ENCODE assay signal across 19 cellular contexts in genomic region chr10:76738991-76739390, GRCh38.
DNase-seq lines count a peak whose midpoint lies in the region; ATAC-seq lines count a peak whose summit lies in the region.
"Had no signal": no experiment of that assay in that cellular context is flagged by ENCODE, and none has a peak within 500 bp of the region (broad histone marks: within the 10 kb centered on the region; RNA-seq: fewer than 3 reads in every experiment).

No MANE protein-coding gene starts in this region.

- no peaks in the 10 kb centered on the region for H3K36me3 Mint-ChIP-seq in activated T-helper 2 cell treated with anti-CD3 and anti-CD28 coated beads, Interferon-gamma antibody, Interleukin-2, Interleukin-4, amounts not matched to agents 10 μg/mL and 5 μg/mL and 100 μg/mL, durations not matched to agents 14 hours and 24 hours and 36 hours (ENCODE audit: low read depth)
- H3K36me3 Mint-ChIP-seq: CD4-positive, CD25-positive, alpha-beta regulatory T cell; IgD-negative memory B cell had no signal

- no peaks in the 10 kb centered on the region for H3K9me3 Mint-ChIP-seq in activated T-helper 2 cell treated with anti-CD3 and anti-CD28 coated beads, Interferon-gamma antibody, Interleukin-2, Interleukin-4, amounts not matched to agents 10 μg/mL and 5 μg/mL and 100 μg/mL, durations not matched to agents 14 hours and 24 hours and 36 hours

- no peaks in the 10 kb centered on the region for H3K27me3 Mint-ChIP-seq in activated T-helper 2 cell treated with anti-CD3 and anti-CD28 coated beads, Interferon-gamma antibody, Interleukin-2, Interleukin-4, amounts not matched to agents 10 μg/mL and 5 μg/mL and 100 μg/mL, durations not matched to agents 14 hours and 24 hours and 36 hours (ENCODE audit: low read depth)
- H3K27me3 Mint-ChIP-seq: CD4-positive, CD25-positive, alpha-beta regulatory T cell; IgD-negative memory B cell had no signal

- peak; percentile 45 for DNase-seq in Ammon's horn (ENCODE audit: low spot score)
- peak; percentile 3 to 21 for DNase-seq in NCI-H1930 (lab: John Stamatoyannopoulos, UW)
- peak; percentile 65 for DNase-seq in globus pallidus (ENCODE audit: low spot score)
- peak; percentile 38 for DNase-seq in pons (ENCODE audit: low spot score)
- DNase-seq in activated T-helper 2 cell treated with anti-CD3 and anti-CD28 coated beads, Interferon-gamma antibody, Interleukin-2, Interleukin-4, amounts not matched to agents 10 μg/mL and 5 μg/mL and 100 μg/mL, durations not matched to agents 14 hours and 24 hours and 36 hours (ENCODE audit: low spot score): no peak
- DNase-seq in KBM-7: no peak
- DNase-seq: BE2C; CD4-positive, CD25-positive, alpha-beta regulatory T cell; COR-L47; GDM1; Kasumi-1; MM.1S; NCI-H1092; NCI-H1436 treated with DMSO at 0.1 percent for 48 hours; NCI-H510A treated with DMSO at 0.1 percent for 48 hours; SJCRH30 had no signal

- H3K4me3 Mint-ChIP-seq in activated T-helper 2 cell treated with anti-CD3 and anti-CD28 coated beads, Interferon-gamma antibody, Interleukin-2, Interleukin-4, amounts not matched to agents 10 μg/mL and 5 μg/mL and 100 μg/mL, durations not matched to agents 14 hours and 24 hours and 36 hours (ENCODE audit: low read depth): no peak overlapping the region
- H3K4me3 Mint-ChIP-seq: CD4-positive, CD25-positive, alpha-beta regulatory T cell; IgD-negative memory B cell had no signal

- H3K4me1 Mint-ChIP-seq in activated T-helper 2 cell treated with anti-CD3 and anti-CD28 coated beads, Interferon-gamma antibody, Interleukin-2, Interleukin-4, amounts not matched to agents 10 μg/mL and 5 μg/mL and 100 μg/mL, durations not matched to agents 14 hours and 24 hours and 36 hours (ENCODE audit: low read depth): no peaks in the 10 kb centered on the region
- H3K4me1 Mint-ChIP-seq: IgD-negative memory B cell had no signal

- in situ Hi-C loops in KBM-7 (cut with MboI; ENCODE audit: low pct_unique_long_range_greater_than_20kb, low sequenced_read_pairs): no loop called here

- ATAC-seq in HG03432 (IDR thresholded peaks at IDR 0.05; ENCODE audit: unreplicated experiment) (no peak), HG03139 (IDR thresholded peaks at IDR 0.05; ENCODE audit: unreplicated experiment) (no peak)

- intact Hi-C loops in activated T-helper 2 cell treated with anti-CD3 and anti-CD28 coated beads, Interferon-gamma antibody, Interleukin-2, Interleukin-4, amounts not matched to agents 10 μg/mL and 5 μg/mL and 100 μg/mL, durations not matched to agents 14 hours and 24 hours and 36 hours (cut with micrococcal nuclease): no loop called here

- H3K27ac Mint-ChIP-seq in activated T-helper 2 cell treated with anti-CD3 and anti-CD28 coated beads, Interferon-gamma antibody, Interleukin-2, Interleukin-4, amounts not matched to agents 10 μg/mL and 5 μg/mL and 100 μg/mL, durations not matched to agents 14 hours and 24 hours and 36 hours: no peak overlapping the region
- H3K27ac Mint-ChIP-seq: CD4-positive, CD25-positive, alpha-beta regulatory T cell; IgD-negative memory B cell had no signal

Comparison
In these comparisons a context has a peak if more than half of its experiments do, and no peak if none do; other contexts are left out.
1. DNase-seq: peak in Ammon's horn (single experiment), NCI-H1930 (2 of 2), globus pallidus (single experiment) and pons (single experiment); none in activated T-helper 2 cell treated with anti-CD3 and anti-CD28 coated beads, Interferon-gamma antibody, Interleukin-2, Interleukin-4, amounts not matched to agents 10 μg/mL and 5 μg/mL and 100 μg/mL, durations not matched to agents 14 hours and 24 hours and 36 hours (single experiment) and KBM-7 (single experiment).